In genomic region chr9:38482918-38483592, GRCh38 we compare ENCODE assay signal across 22 cellular contexts. TPM values are rescaled to one million over a fixed set of nuclear protein-coding genes. Genes with fewer than 3 reads are reported as not detected.
DNase-seq lines count a peak whose midpoint lies in the region; ATAC-seq, FAIRE-seq and TF ChIP-seq lines count a peak whose summit lies in the region.
"Had no signal": no experiment of that assay in that cellular context is flagged by ENCODE, and none has a peak within 500 bp of the region (broad histone marks: within the 10 kb centered on the region; RNA-seq: fewer than 3 reads in every experiment).

No MANE protein-coding gene starts in this region.

- no peak overlapping the region for H3K4me3 Mint-ChIP-seq in neural progenitor cell
- H3K4me3 Mint-ChIP-seq: mesothelial cell of epicardium; natural killer cell treated with Interleukin-12 subunit alpha and Interleukin-12 subunit beta and Interleukin-15 and Interleukin-18, amount 100 ng/mL, for 72 hours; stimulated activated memory B cell treated with anti-CD40 and anti-IgM and Interleukin-4, amounts not matched to agents 10 μg/mL and 1 μg/mL and 100 μg/mL, for 72 hours; T-helper 1 cell treated with Interleukin-12 subunit alpha and Interleukin-12 subunit beta and Interleukin-4 antibody, amounts not matched to agents 30 μg/mL and 1 μg/mL, for 36 hours had no signal

- peaks cover 7% of the 10 kb centered on the region for H3K9me3 Mint-ChIP-seq in neural progenitor cell
- H3K9me3 Mint-ChIP-seq: activated naive CD4-positive, alpha-beta T cell treated with anti-CD3 and anti-CD28 coated beads, Interleukin-2, amount 50 U/mL, for 72 hours; mesothelial cell of epicardium; natural killer cell treated with Interleukin-12 subunit alpha and Interleukin-12 subunit beta and Interleukin-15 and Interleukin-18, amount 100 ng/mL, for 72 hours; stimulated activated memory B cell treated with anti-CD40 and anti-IgM and Interleukin-4, amounts not matched to agents 10 μg/mL and 1 μg/mL and 100 μg/mL, for 72 hours; T-helper 1 cell treated with Interleukin-12 subunit alpha and Interleukin-12 subunit beta and Interleukin-4 antibody, amounts not matched to agents 30 μg/mL and 1 μg/mL, for 36 hours had no signal

- intact Hi-C loops in PC-3 (cut with micrococcal nuclease) = no loop called here

- TF ChIP-seq CTCF in PC-3 (conservative IDR thresholded peaks at IDR 0.05; ENCODE audit: low read depth, low read length) (no peak), epithelial cell of esophagus (IDR thresholded peaks at IDR 0.05; ENCODE audit: insufficient read depth, low read depth, low read length, missing control alignments) (no peak), neural progenitor cell (IDR thresholded peaks at IDR 0.05) (no peak)

- no peak overlapping the region for H3K27ac ChIP-seq in PC-3 (ENCODE audit: low read length)
- H3K27ac ChIP-seq in neural progenitor cell = no peak overlapping the region
- H3K27ac ChIP-seq: sigmoid colon, SJSA1, suprapubic skin had no signal

- peak overlapping the region; percentile 43 for H3K27ac Mint-ChIP-seq in neural progenitor cell
- H3K27ac Mint-ChIP-seq: activated naive CD4-positive, alpha-beta T cell treated with anti-CD3 and anti-CD28 coated beads, Interleukin-2, amount 50 U/mL, for 72 hours; mesothelial cell of epicardium; natural killer cell treated with Interleukin-12 subunit alpha and Interleukin-12 subunit beta and Interleukin-15 and Interleukin-18, amount 100 ng/mL, for 72 hours; stimulated activated memory B cell treated with anti-CD40 and anti-IgM and Interleukin-4, amounts not matched to agents 10 μg/mL and 1 μg/mL and 100 μg/mL, for 72 hours; T-helper 1 cell treated with Interleukin-12 subunit alpha and Interleukin-12 subunit beta and Interleukin-4 antibody, amounts not matched to agents 30 μg/mL and 1 μg/mL, for 36 hours had no signal

- no peaks in the 10 kb centered on the region for H3K9me3 ChIP-seq in PC-3 (ENCODE audit: low read length)
- H3K9me3 ChIP-seq in neural progenitor cell (ENCODE audit: low read depth) = no peaks in the 10 kb centered on the region
- H3K9me3 ChIP-seq: SJSA1 had no signal

- in situ Hi-C loops in KBM-7 (cut with MboI; ENCODE audit: low pct_unique_long_range_greater_than_20kb, low sequenced_read_pairs) = no loop called here

- BruUV-seq in PC-3 (replicated peaks; lab: Mats Ljungman, UMichigan) = no TSS peak

- peak; percentile 3 for DNase-seq in HTR-8/SVneo (ENCODE audit: insufficient read length, low spot score)
- peak; percentile 3 for DNase-seq in PC-3
- DNase-seq in epithelial cell of esophagus (ENCODE audit: low read depth) = peak; percentile 87
- DNase-seq in neural progenitor cell (ENCODE audit: low spot score) = no peak
- no peak for DNase-seq in KBM-7
- DNase-seq: activated CD4-positive, alpha-beta T cell treated with anti-CD3 and anti-CD28 coated beads for 48 hours; NCI-H187 treated with DMSO at 0.1 percent for 48 hours; NCI-H2227 treated with DMSO at 0.1 percent for 48 hours; NCI-H748 treated with DMSO at 0.1 percent for 48 hours; sigmoid colon had no signal

- H3K4me1 Mint-ChIP-seq in neural progenitor cell = peaks cover 44% of the 10 kb centered on the region
- H3K4me1 Mint-ChIP-seq: stimulated activated memory B cell treated with anti-CD40 and anti-IgM and Interleukin-4, amounts not matched to agents 10 μg/mL and 1 μg/mL and 100 μg/mL, for 72 hours had no signal

- H2AFZ ChIP-seq in PC-3 (ENCODE audit: low read length) (no peak overlapping the region), neural progenitor cell (replicated peaks) (peak overlapping the region; percentile 96)

- no peaks in the 10 kb centered on the region for H3K36me3 Mint-ChIP-seq in neural progenitor cell
- H3K36me3 Mint-ChIP-seq: activated naive CD4-positive, alpha-beta T cell treated with anti-CD3 and anti-CD28 coated beads, Interleukin-2, amount 50 U/mL, for 72 hours; mesothelial cell of epicardium; natural killer cell treated with Interleukin-12 subunit alpha and Interleukin-12 subunit beta and Interleukin-15 and Interleukin-18, amount 100 ng/mL, for 72 hours; stimulated activated memory B cell treated with anti-CD40 and anti-IgM and Interleukin-4, amounts not matched to agents 10 μg/mL and 1 μg/mL and 100 μg/mL, for 72 hours had no signal

- H3F3A ChIP-seq in PC-3 (ENCODE audit: low read length, unreplicated experiment) (no peaks in the 10 kb centered on the region), neural progenitor cell (ENCODE audit: low read depth) (peaks cover 4% of the 10 kb centered on the region)

- no peaks in the 10 kb centered on the region for H3K36me3 ChIP-seq in PC-3 (ENCODE audit: low read depth, low read length)
- no peaks in the 10 kb centered on the region for H3K36me3 ChIP-seq in neural progenitor cell
- H3K36me3 ChIP-seq: sigmoid colon, SJSA1, suprapubic skin had no signal

- H3K4me1 ChIP-seq in PC-3 (ENCODE audit: insufficient read depth, low read length) (no peaks in the 10 kb centered on the region), neural progenitor cell (peaks cover 22% of the 10 kb centered on the region)
- H3K4me1 ChIP-seq: sigmoid colon, SJSA1 had no signal

- H4K20me1 ChIP-seq in PC-3 (ENCODE audit: low read length) (no peaks in the 10 kb centered on the region), neural progenitor cell (ENCODE audit: low read depth) (no peaks in the 10 kb centered on the region)

- H3K4me2 ChIP-seq in PC-3 (ENCODE audit: low read length) (no peak overlapping the region), neural progenitor cell (peak overlapping the region; percentile 65)

- H3K27me3 ChIP-seq in PC-3 (ENCODE audit: low read length) (no peaks in the 10 kb centered on the region), neural progenitor cell (no peaks in the 10 kb centered on the region)
- H3K27me3 ChIP-seq: SJSA1 had no signal

- H3K79me2 ChIP-seq in PC-3 (ENCODE audit: low read length) (no peaks in the 10 kb centered on the region), neural progenitor cell (ENCODE audit: low read depth) (no peaks in the 10 kb centered on the region)

- ATAC-seq in PC-3 (no peak), GM21447 (IDR thresholded peaks at IDR 0.05; ENCODE audit: unreplicated experiment) (no peak), GM21529 (IDR thresholded peaks at IDR 0.05; ENCODE audit: unreplicated experiment) (no peak), HG03045 (IDR thresholded peaks at IDR 0.05; ENCODE audit: unreplicated experiment) (no peak)
- ATAC-seq: activated naive CD4-positive, alpha-beta T cell treated with anti-CD3 and anti-CD28 coated beads, Interleukin-2, amount 50 U/mL, for 72 hours; esophagus mucosa; HCT116; natural killer cell treated with Interleukin-12 subunit alpha and Interleukin-12 subunit beta and Interleukin-15 and Interleukin-18, amount 100 ng/mL, for 72 hours; stimulated activated memory B cell treated with anti-CD40 and anti-IgM and Interleukin-4, amounts not matched to agents 10 μg/mL and 1 μg/mL and 100 μg/mL, for 72 hours had no signal

- CTCF ChIA-PET in PC-3 (lab: Charles Lee) = no interaction called here

- H3K4me3 ChIP-seq in PC-3 (ENCODE audit: low read length) (no peak overlapping the region), epithelial cell of esophagus (ENCODE audit: low read length) (no peak overlapping the region), neural progenitor cell (no peak overlapping the region)
- H3K4me3 ChIP-seq: sigmoid colon, SJSA1, suprapubic skin had no signal

- H3K27me3 Mint-ChIP-seq in neural progenitor cell (ENCODE audit: insufficient read depth, low read depth) = peaks cover 6% of the 10 kb centered on the region

- FAIRE-seq in HTR-8/SVneo (lab: Jason Lieb, UNC) = no peak

- POLR2A ChIA-PET in PC-3 (lab: Charles Lee; ENCODE audit: unreplicated experiment) = no interaction called here

- H3K9ac ChIP-seq in PC-3 (ENCODE audit: low read length) = no peak overlapping the region
- H3K9ac ChIP-seq in neural progenitor cell = no peak overlapping the region

- H3K9me2 ChIP-seq in PC-3 (replicated peaks; ENCODE audit: low read length) = no peaks in the 10 kb centered on the region

RNA-seq across cellular contexts. Expression of gene IGFBPL1, which starts 58.8 kb away (rescaled TPM):
- total RNA-seq in PC-3 (2014; rRNA removed) (0.66 TPM in 1 of 2 replicates, not detected in the other), neural progenitor cell (ENCODE audit: low replicate concordance) (26.6 and 43.2 TPM in 2 replicates)
- total RNA-seq: activated naive CD4-positive, alpha-beta T cell treated with anti-CD3 and anti-CD28 coated beads, Interleukin-2, amount 50 U/mL, for 72 hours; esophagus mucosa; natural killer cell treated with Interleukin-12 subunit alpha and Interleukin-12 subunit beta and Interleukin-15 and Interleukin-18, amount 100 ng/mL, for 72 hours; suprapubic skin had no signal

Comparison
In these comparisons a context has a peak if more than half of its experiments do, and no peak if none do; other contexts are left out.
1. DNase-seq: peak in HTR-8/SVneo (single experiment), PC-3 (single experiment) and epithelial cell of esophagus (single experiment); none in neural progenitor cell (single experiment) and KBM-7 (single experiment).
2. RNA of gene IGFBPL1, which starts 58.8 kb away (total RNA-seq): 26.6 to 43.2 TPM in neural progenitor cell; 0.66 TPM in PC-3; every median in the first group is over 10 times any median in the second.